1 cellular context compared by ENCODE assay signal in the genomic region with DNA sequence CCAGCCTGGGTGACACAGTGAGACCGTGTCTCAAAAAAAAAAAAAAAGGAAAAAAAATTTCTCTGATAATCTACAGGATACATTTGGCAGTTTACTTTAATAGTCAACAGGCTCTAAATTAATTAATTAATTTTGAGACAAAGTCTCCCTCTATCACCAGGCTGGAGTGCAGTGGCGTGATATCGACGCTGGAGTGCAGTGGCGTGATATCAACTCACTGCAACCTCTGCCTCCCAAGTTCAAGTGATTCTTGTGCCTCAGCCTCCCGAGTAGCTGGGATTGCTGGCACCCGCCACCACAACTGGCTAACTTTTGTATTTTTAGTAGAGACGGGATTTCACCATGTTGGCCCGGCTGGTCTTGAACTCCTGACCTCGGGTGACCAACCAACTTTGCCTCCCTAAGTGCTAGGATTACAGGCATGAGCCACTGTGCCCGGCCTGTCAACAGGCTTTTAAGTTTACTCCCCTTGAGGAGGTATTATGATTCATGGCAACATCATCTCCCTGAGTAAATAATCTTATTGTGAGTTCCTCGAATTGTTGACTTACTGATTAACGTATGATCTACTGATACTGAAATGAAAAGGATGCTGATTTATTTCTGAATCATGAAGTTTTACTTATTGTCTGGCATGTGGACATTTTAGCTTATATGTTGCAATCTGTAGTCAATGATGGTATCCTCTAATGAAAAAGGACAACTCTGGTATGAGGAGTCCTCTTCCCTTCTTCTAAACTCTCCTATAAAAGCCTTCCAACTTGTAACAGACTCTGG.
TF ChIP-seq lines count a peak whose summit lies in the region.

No MANE protein-coding gene starts in this region.

TF ChIP-seq in A549, 52 proteins besides CTCF, POLR2A, EP300 and RAD21 (continued from another document):
- TF ChIP-seq FOXS1 (CRISPR knock-in tag; IDR thresholded peaks at IDR 0.05) = no peak; the same call in 1 of the 2 replicates
- TF ChIP-seq NPAS2 (CRISPR knock-in tag; IDR thresholded peaks at IDR 0.05; ENCODE audit: borderline replicate concordance) = no peak
- peak; percentile 86; the same call in 1 of the 2 replicates for TF ChIP-seq RARB (CRISPR knock-in tag; IDR thresholded peaks at IDR 0.05)
- TF ChIP-seq CHD4 (IDR thresholded peaks at IDR 0.05; ENCODE audit: borderline replicate concordance) = no peak
- TF ChIP-seq, protein P1, sequence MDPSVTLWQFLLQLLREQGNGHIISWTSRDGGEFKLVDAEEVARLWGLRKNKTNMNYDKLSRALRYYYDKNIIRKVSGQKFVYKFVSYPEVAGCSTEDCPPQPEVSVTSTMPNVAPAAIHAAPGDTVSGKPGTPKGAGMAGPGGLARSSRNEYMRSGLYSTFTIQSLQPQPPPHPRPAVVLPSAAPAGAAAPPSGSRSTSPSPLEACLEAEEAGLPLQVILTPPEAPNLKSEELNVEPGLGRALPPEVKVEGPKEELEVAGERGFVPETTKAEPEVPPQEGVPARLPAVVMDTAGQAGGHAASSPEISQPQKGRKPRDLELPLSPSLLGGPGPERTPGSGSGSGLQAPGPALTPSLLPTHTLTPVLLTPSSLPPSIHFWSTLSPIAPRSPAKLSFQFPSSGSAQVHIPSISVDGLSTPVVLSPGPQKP (IDR thresholded peaks at IDR 0.05; ENCODE audit: low read depth, low read length) = no peak
- no peak for TF ChIP-seq RNF2 (IDR thresholded peaks at IDR 0.05; ENCODE audit: borderline replicate concordance, low read depth)
- TF ChIP-seq, protein P2, sequence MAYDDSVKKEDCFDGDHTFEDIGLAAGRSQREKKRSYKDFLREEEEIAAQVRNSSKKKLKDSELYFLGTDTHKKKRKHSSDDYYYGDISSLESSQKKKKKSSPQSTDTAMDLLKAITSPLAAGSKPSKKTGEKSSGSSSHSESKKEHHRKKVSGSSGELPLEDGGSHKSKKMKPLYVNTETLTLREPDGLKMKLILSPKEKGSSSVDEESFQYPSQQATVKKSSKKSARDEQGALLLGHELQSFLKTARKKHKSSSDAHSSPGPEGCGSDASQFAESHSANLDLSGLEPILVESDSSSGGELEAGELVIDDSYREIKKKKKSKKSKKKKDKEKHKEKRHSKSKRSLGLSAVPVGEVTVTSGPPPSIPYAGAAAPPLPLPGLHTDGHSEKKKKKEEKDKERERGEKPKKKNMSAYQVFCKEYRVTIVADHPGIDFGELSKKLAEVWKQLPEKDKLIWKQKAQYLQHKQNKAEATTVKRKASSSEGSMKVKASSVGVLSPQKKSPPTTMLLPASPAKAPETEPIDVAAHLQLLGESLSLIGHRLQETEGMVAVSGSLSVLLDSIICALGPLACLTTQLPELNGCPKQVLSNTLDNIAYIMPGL (CRISPR knock-in tag; IDR thresholded peaks at IDR 0.05; ENCODE audit: borderline replicate concordance) = no peak
- TF ChIP-seq JUNB (IDR thresholded peaks at IDR 0.05) = peak; percentile 97
- TF ChIP-seq MYC (IDR thresholded peaks at IDR 0.05; ENCODE audit: borderline replicate concordance, low read length) = no peak
- TF ChIP-seq HOXB13 (CRISPR knock-in tag; IDR thresholded peaks at IDR 0.05; ENCODE audit: low read depth) = no peak
- peak; percentile 33; the same call in 1 of the 2 replicates for TF ChIP-seq BHLHE40 (IDR thresholded peaks at IDR 0.05; ENCODE audit: low read depth, low read length)
- TF ChIP-seq NFE2L2 (conservative IDR thresholded peaks at IDR 0.05; ENCODE audit: low read length) = no peak
- no peak for TF ChIP-seq RCOR1 (IDR thresholded peaks at IDR 0.05; ENCODE audit: low read depth, low read length)
- TF ChIP-seq CBX8 (IDR thresholded peaks at IDR 0.05) = no peak
- no peak for TF ChIP-seq EHMT2 (IDR thresholded peaks at IDR 0.05; ENCODE audit: low read depth)
- TF ChIP-seq ZC3H11A (IDR thresholded peaks at IDR 0.05) = no peak
- peak; percentile 57 for TF ChIP-seq MAX (IDR thresholded peaks at IDR 0.05)
- TF ChIP-seq ESRRA (IDR thresholded peaks at IDR 0.05; ENCODE audit: borderline replicate concordance, low read length) = no peak
- TF ChIP-seq ATOH8 (CRISPR knock-in tag; IDR thresholded peaks at IDR 0.05; ENCODE audit: low read depth) = no peak
- peak; percentile 82 to 83 for TF ChIP-seq JUN (IDR thresholded peaks at IDR 0.05)
- TF ChIP-seq SREBF2 (IDR thresholded peaks at IDR 0.05) = peak; percentile 25; the same call in 1 of the 2 replicates
- TF ChIP-seq, protein P3, sequence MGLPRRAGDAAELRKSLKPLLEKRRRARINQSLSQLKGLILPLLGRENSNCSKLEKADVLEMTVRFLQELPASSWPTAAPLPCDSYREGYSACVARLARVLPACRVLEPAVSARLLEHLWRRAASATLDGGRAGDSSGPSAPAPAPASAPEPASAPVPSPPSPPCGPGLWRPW (IDR thresholded peaks at IDR 0.05) = peak; percentile 60
- TF ChIP-seq GATA3 (IDR thresholded peaks at IDR 0.05; ENCODE audit: borderline replicate concordance) = peak; percentile 96
- peak; percentile 42 for TF ChIP-seq MAFK (IDR thresholded peaks at IDR 0.05; ENCODE audit: partially characterized antibody)
- peak; percentile 96 for TF ChIP-seq FOSL2 (IDR thresholded peaks at IDR 0.05)
- peak; percentile 97 for TF ChIP-seq FOSL2 (CRISPR knock-in tag; IDR thresholded peaks at IDR 0.05)
- peak; percentile 53 for TF ChIP-seq ZFP36 (IDR thresholded peaks at IDR 0.05; ENCODE audit: borderline replicate concordance, partially characterized antibody)
- no peak for TF ChIP-seq USF2 (IDR thresholded peaks at IDR 0.05)
